In the genomic region with DNA sequence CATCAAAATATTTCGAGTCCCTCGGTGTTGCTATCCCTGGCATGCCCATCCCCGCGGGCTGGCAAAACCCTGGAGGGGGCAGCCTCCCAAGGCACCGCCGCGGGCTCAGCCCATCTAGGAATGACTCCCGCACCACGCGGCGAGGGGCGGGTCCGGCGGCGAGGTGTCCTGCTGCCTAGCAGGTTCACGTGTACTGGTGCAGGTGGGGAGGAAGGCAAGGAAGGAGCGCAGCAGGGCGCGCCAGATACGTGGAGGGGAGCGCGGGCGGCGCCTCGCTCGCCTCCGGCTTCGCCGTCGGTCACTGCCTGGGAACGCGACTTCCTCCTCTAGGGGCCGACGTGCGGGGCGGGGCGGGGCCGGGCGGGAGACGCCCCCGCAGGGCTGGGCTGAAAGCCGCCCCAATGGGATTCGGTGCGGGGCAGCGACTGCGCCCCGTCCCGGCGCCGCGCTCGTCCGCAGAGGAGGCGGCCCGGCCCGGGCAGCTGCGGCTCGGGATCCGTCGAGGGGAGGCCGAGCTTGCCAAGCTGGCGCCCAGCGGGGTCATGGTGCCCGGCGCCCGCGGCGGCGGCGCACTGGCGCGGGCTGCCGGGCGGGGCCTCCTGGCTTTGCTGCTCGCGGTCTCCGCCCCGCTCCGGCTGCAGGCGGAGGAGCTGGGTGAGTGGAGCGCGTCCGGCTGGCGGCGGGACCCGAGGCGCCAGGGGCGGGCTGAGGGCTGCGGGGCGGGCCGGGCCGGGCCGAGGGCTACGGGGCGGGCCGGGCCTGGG, we compare ENCODE assay signal across 8 cellular contexts. TPM values are rescaled to one million over a fixed set of nuclear protein-coding genes. Genes with fewer than 3 reads are reported as not detected.
A peak's percentile ranks its signal among the peaks of the same experiment; 100 is the strongest.
DNase-seq lines count a peak whose midpoint lies in the region; ATAC-seq and TF ChIP-seq lines count a peak whose summit lies in the region.

A gene (plus strand): TSS at position 435 of the 764 bp plus-strand sequence. CDS start 108 bp downstream, at position 543.

- peak within 1 kb of the TSS; percentile 97 for H3K27ac Mint-ChIP-seq in progenitor cell of endocrine pancreas

- H3K9me3 Mint-ChIP-seq in progenitor cell of endocrine pancreas (ENCODE audit: low read depth) = peaks cover 5% of the 10 kb centered on the region

- H3K4me3 Mint-ChIP-seq in progenitor cell of endocrine pancreas (ENCODE audit: low read depth) = peak within 1 kb of the TSS; percentile 91

- peaks cover 11% of the 10 kb centered on the region for H3K36me3 Mint-ChIP-seq in progenitor cell of endocrine pancreas (ENCODE audit: insufficient read depth)

- H3K4me1 Mint-ChIP-seq in progenitor cell of endocrine pancreas (ENCODE audit: low read depth) = peaks cover 45% of the 10 kb centered on the region

- intact Hi-C loops in left ventricle myocardium superior (cut with micrococcal nuclease) = no loop called here

- ATAC-seq in left ventricle myocardium superior = peak; percentile 96

- no peak for TF ChIP-seq CTCF in progenitor cell of endocrine pancreas (IDR thresholded peaks at IDR 0.05; ENCODE audit: unreplicated experiment)

- DNase-seq in GM03348 (ENCODE audit: low spot score) (peak; percentile 95), GOT3 (lab: John Stamatoyannopoulos, UW) (peak; percentile 49), LHCN-M2 (ENCODE audit: low read depth) (peak; percentile 80), SW480 (ENCODE audit: low spot score) (peak; percentile 78), anterior cingulate cortex (lab: John Stamatoyannopoulos, UW) (peak in 44 of 58 donors; percentile 18 to 78 (median 50)), left ventricle myocardium superior (peak; percentile 88), progenitor cell of endocrine pancreas (ENCODE audit: low spot score, unreplicated experiment) (peak; percentile 55), NCI-H1436 treated with DMSO at 0.1 percent for 48 hours (lab: John Stamatoyannopoulos, UW) (no peak)

- H3K27me3 Mint-ChIP-seq in progenitor cell of endocrine pancreas = peaks cover 8% of the 10 kb centered on the region

RNA-seq across cellular contexts. Expression of the gene that starts here (rescaled TPM):
- total RNA-seq in LHCN-M2 (2014; rRNA removed) (38.6 and 39.3 TPM in 2 replicates), left ventricle myocardium superior (6.0 TPM), progenitor cell of endocrine pancreas (36.1 and 37.4 TPM in 2 replicates)
- 27.3 TPM for polyA plus RNA-seq in LHCN-M2 (2012)
